In genomic region chr5:43772601-43773031, GRCh38 we compare ENCODE assay signal across 8 cellular contexts.
DNase-seq lines count a peak whose midpoint lies in the region; TF ChIP-seq lines count a peak whose summit lies in the region.
"Had no signal": no experiment of that assay in that cellular context is flagged by ENCODE, and none has a peak within 500 bp of the region (broad histone marks: within the 10 kb centered on the region; RNA-seq: fewer than 3 reads in every experiment).

No MANE protein-coding gene starts in this region.

- H3K4me3 Mint-ChIP-seq in activated naive CD8-positive, alpha-beta T cell treated with anti-CD3 and anti-CD28 coated beads for 36 hours = no peak overlapping the region
- H3K4me3 Mint-ChIP-seq in mesothelial cell of epicardium = no peak overlapping the region
- H3K4me3 Mint-ChIP-seq in activated T-helper 2 cell treated with anti-CD3 and anti-CD28 coated beads, Interferon-gamma antibody, Interleukin-2, Interleukin-4, amounts not matched to agents 10 μg/mL and 5 μg/mL and 100 μg/mL, durations not matched to agents 14 hours and 24 hours and 36 hours (ENCODE audit: low read depth) = no peak overlapping the region
- H3K4me3 Mint-ChIP-seq: natural killer cell treated with Interleukin-12 subunit alpha and Interleukin-12 subunit beta and Interleukin-15 and Interleukin-18, amount 100 ng/mL, for 72 hours had no signal

- H3K27me3 Mint-ChIP-seq in activated naive CD8-positive, alpha-beta T cell treated with anti-CD3 and anti-CD28 coated beads for 36 hours = peaks cover 7% of the 10 kb centered on the region
- H3K27me3 Mint-ChIP-seq in mesothelial cell of epicardium (ENCODE audit: low read depth) = no peaks in the 10 kb centered on the region
- H3K27me3 Mint-ChIP-seq in activated T-helper 2 cell treated with anti-CD3 and anti-CD28 coated beads, Interferon-gamma antibody, Interleukin-2, Interleukin-4, amounts not matched to agents 10 μg/mL and 5 μg/mL and 100 μg/mL, durations not matched to agents 14 hours and 24 hours and 36 hours (ENCODE audit: low read depth) = no peaks in the 10 kb centered on the region
- H3K27me3 Mint-ChIP-seq: natural killer cell treated with Interleukin-12 subunit alpha and Interleukin-12 subunit beta and Interleukin-15 and Interleukin-18, amount 100 ng/mL, for 72 hours had no signal

- no peak for TF ChIP-seq CTCF in mesothelial cell of epicardium (IDR thresholded peaks at IDR 0.05; ENCODE audit: unreplicated experiment)

- no peaks in the 10 kb centered on the region for H3K9me3 Mint-ChIP-seq in activated naive CD8-positive, alpha-beta T cell treated with anti-CD3 and anti-CD28 coated beads for 36 hours
- H3K9me3 Mint-ChIP-seq in mesothelial cell of epicardium = peaks cover 7% of the 10 kb centered on the region
- H3K9me3 Mint-ChIP-seq in activated T-helper 2 cell treated with anti-CD3 and anti-CD28 coated beads, Interferon-gamma antibody, Interleukin-2, Interleukin-4, amounts not matched to agents 10 μg/mL and 5 μg/mL and 100 μg/mL, durations not matched to agents 14 hours and 24 hours and 36 hours = no peaks in the 10 kb centered on the region

- DNase-seq in EH (ENCODE audit: low read depth) (peak; percentile 46), Kasumi-1 (lab: John Stamatoyannopoulos, UW) (peak; percentile 42 to 48), mesothelial cell of epicardium (ENCODE audit: low spot score in 2 of 2, unreplicated experiment in 2 of 2) (no peak), retina (no peak)
- DNase-seq in activated naive CD8-positive, alpha-beta T cell treated with anti-CD3 and anti-CD28 coated beads for 36 hours = no peak
- DNase-seq in activated CD8-positive, alpha-beta memory T cell treated with anti-CD3 and anti-CD28 coated beads for 24 hours = no peak
- DNase-seq in activated T-helper 2 cell treated with anti-CD3 and anti-CD28 coated beads, Interferon-gamma antibody, Interleukin-2, Interleukin-4, amounts not matched to agents 10 μg/mL and 5 μg/mL and 100 μg/mL, durations not matched to agents 14 hours and 24 hours and 36 hours (ENCODE audit: low spot score) = no peak

- intact Hi-C loops in activated T-helper 2 cell treated with anti-CD3 and anti-CD28 coated beads, Interferon-gamma antibody, Interleukin-2, Interleukin-4, amounts not matched to agents 10 μg/mL and 5 μg/mL and 100 μg/mL, durations not matched to agents 14 hours and 24 hours and 36 hours (cut with micrococcal nuclease) = no loop called here

- H3K4me1 Mint-ChIP-seq in activated naive CD8-positive, alpha-beta T cell treated with anti-CD3 and anti-CD28 coated beads for 36 hours = peaks cover 10% of the 10 kb centered on the region
- peaks cover 38% of the 10 kb centered on the region for H3K4me1 Mint-ChIP-seq in mesothelial cell of epicardium
- H3K4me1 Mint-ChIP-seq in activated T-helper 2 cell treated with anti-CD3 and anti-CD28 coated beads, Interferon-gamma antibody, Interleukin-2, Interleukin-4, amounts not matched to agents 10 μg/mL and 5 μg/mL and 100 μg/mL, durations not matched to agents 14 hours and 24 hours and 36 hours (ENCODE audit: low read depth) = peaks cover 7% of the 10 kb centered on the region

- H3K27ac Mint-ChIP-seq in activated naive CD8-positive, alpha-beta T cell treated with anti-CD3 and anti-CD28 coated beads for 36 hours = peak overlapping the region; percentile 90
- peak overlapping the region; percentile 67 for H3K27ac Mint-ChIP-seq in mesothelial cell of epicardium
- H3K27ac Mint-ChIP-seq in activated T-helper 2 cell treated with anti-CD3 and anti-CD28 coated beads, Interferon-gamma antibody, Interleukin-2, Interleukin-4, amounts not matched to agents 10 μg/mL and 5 μg/mL and 100 μg/mL, durations not matched to agents 14 hours and 24 hours and 36 hours = no peak overlapping the region

- no peaks in the 10 kb centered on the region for H3K36me3 Mint-ChIP-seq in activated naive CD8-positive, alpha-beta T cell treated with anti-CD3 and anti-CD28 coated beads for 36 hours
- no peaks in the 10 kb centered on the region for H3K36me3 Mint-ChIP-seq in mesothelial cell of epicardium
- no peaks in the 10 kb centered on the region for H3K36me3 Mint-ChIP-seq in activated T-helper 2 cell treated with anti-CD3 and anti-CD28 coated beads, Interferon-gamma antibody, Interleukin-2, Interleukin-4, amounts not matched to agents 10 μg/mL and 5 μg/mL and 100 μg/mL, durations not matched to agents 14 hours and 24 hours and 36 hours (ENCODE audit: low read depth)
- H3K36me3 Mint-ChIP-seq: natural killer cell treated with Interleukin-12 subunit alpha and Interleukin-12 subunit beta and Interleukin-15 and Interleukin-18, amount 100 ng/mL, for 72 hours had no signal

Comparison
In these comparisons a context has a peak if more than half of its experiments do, and no peak if none do; other contexts are left out.
1. DNase-seq: peak in EH (single experiment) and Kasumi-1 (2 of 2); none in activated naive CD8-positive, alpha-beta T cell treated with anti-CD3 and anti-CD28 coated beads for 36 hours (single experiment), mesothelial cell of epicardium (0 of 2), activated CD8-positive, alpha-beta memory T cell treated with anti-CD3 and anti-CD28 coated beads for 24 hours (single experiment), activated T-helper 2 cell treated with anti-CD3 and anti-CD28 coated beads, Interferon-gamma antibody, Interleukin-2, Interleukin-4, amounts not matched to agents 10 μg/mL and 5 μg/mL and 100 μg/mL, durations not matched to agents 14 hours and 24 hours and 36 hours (single experiment) and retina (single experiment).